29 cellular contexts compared by ENCODE assay signal in the genomic region with DNA sequence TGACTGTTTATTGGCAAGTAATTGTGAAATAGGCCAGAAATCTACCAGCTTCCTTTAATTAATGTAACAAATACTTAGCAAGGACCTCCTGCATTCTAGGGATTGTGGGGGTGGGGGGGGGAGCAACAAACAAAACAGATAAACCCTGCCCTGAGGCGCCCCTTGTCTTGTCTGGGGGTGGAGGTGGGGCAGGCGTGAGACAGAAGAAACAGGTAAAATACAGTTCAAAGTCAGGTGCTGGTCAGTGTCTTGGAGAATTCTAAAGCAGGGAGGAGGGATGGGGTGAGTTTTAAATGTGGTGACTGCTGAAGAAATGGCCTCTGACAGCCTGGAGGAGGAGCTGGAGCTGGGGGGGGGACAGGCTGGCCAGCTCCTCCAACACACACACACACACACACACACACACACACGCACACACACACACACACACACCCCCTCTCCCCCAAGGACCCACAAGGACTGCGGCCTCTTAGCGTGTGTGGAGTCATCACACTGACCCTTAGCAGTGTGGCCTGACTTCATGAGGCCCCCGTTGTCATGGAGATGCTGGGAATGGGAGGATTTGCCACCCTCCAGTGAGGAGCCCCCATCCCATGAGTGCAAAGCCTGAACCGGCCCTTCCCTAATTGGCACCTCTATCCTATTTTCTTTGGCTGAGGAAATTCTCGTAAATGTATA.
"Had no signal": no experiment of that assay in that cellular context is flagged by ENCODE, and none has a peak within 500 bp of the region (broad histone marks: within the 10 kb centered on the region; RNA-seq: fewer than 3 reads in every experiment).

No MANE protein-coding gene starts in this region.

- H3K36me3 Mint-ChIP-seq: activated naive CD4-positive, alpha-beta T cell treated with anti-CD3 and anti-CD28 coated beads, Interleukin-2, amount 10 ng/mL, durations not matched to agents 7 days and 5 days had no signal

- H3K4me1 ChIP-seq: esophagus muscularis mucosa, foreskin keratinocyte, gastrocnemius medialis, heart right ventricle had no signal

- ATAC-seq: activated CD4-positive, CD25-positive, alpha-beta regulatory T cell treated with anti-CD3 and anti-CD28 coated beads, Interleukin-2, amount 50 U/mL, for 24 hours; activated naive CD4-positive, alpha-beta T cell treated with anti-CD3 and anti-CD28 coated beads, Interleukin-2, amount 50 U/mL, for 72 hours; activated T-cell treated with anti-CD3 and anti-CD28 coated beads, Interleukin-2, amount 50 U/mL, for 4 hours; activated T-helper 17 cell treated with anti-CD3 and anti-CD28 coated beads, Interleukin-2, amount 50 U/mL, for 72 hours; foreskin keratinocyte; gastrocnemius medialis; heart right ventricle; T-helper 17 cell had no signal

- H3K27me3 Mint-ChIP-seq: activated B cell treated with CpG ODN at 0.5 μM for 24 hours; activated CD4-positive, alpha-beta memory T cell treated with anti-CD3 and anti-CD28 coated beads, Interleukin-2, amount 10 ng/mL, durations not matched to agents 7 days and 5 days; activated CD4-positive, alpha-beta T cell treated with anti-CD3 and anti-CD28 coated beads, Interleukin-2, amount 10 ng/mL, durations not matched to agents 7 days and 5 days; activated naive CD4-positive, alpha-beta T cell treated with anti-CD3 and anti-CD28 coated beads, Interleukin-2, amount 10 ng/mL, durations not matched to agents 7 days and 5 days; activated T-helper 17 cell treated with anti-CD3 and anti-CD28 coated beads, Interleukin-2, amount 50 U/mL, for 72 hours; central memory CD8-positive, alpha-beta T cell; dendritic cell treated with granulocyte-macrophage colony-stimulating factor and Interleukin-4, amounts not matched to agents 40 ng/mL and 50 ng/mL, for 4 days; T-helper 17 cell had no signal

- H3K36me3 ChIP-seq: brain microvascular endothelial cell, gastrocnemius medialis, heart right ventricle, WERI-Rb-1 had no signal

- H3K27ac ChIP-seq: brain microvascular endothelial cell, coronary artery, dorsolateral prefrontal cortex, esophagus muscularis mucosa, foreskin keratinocyte, gastrocnemius medialis, heart right ventricle, WERI-Rb-1 had no signal

- H3K4me3 Mint-ChIP-seq: activated B cell treated with CpG ODN at 0.5 μM for 24 hours; activated CD4-positive, alpha-beta memory T cell treated with anti-CD3 and anti-CD28 coated beads, Interleukin-2, amount 10 ng/mL, durations not matched to agents 7 days and 5 days; activated CD4-positive, alpha-beta T cell treated with anti-CD3 and anti-CD28 coated beads, Interleukin-2, amount 10 ng/mL, durations not matched to agents 7 days and 5 days; activated naive CD4-positive, alpha-beta T cell treated with anti-CD3 and anti-CD28 coated beads, Interleukin-2, amount 10 ng/mL, durations not matched to agents 7 days and 5 days; activated T-cell treated with anti-CD3 and anti-CD28 coated beads, Interleukin-2, amount 50 U/mL, for 4 hours; activated T-helper 17 cell treated with anti-CD3 and anti-CD28 coated beads, Interleukin-2, amount 50 U/mL, for 72 hours; central memory CD8-positive, alpha-beta T cell; dendritic cell treated with granulocyte-macrophage colony-stimulating factor and Interleukin-4, amounts not matched to agents 40 ng/mL and 50 ng/mL, for 4 days; T-helper 17 cell; T-helper 2 cell treated with Interferon-gamma antibody and Interleukin-4, amounts not matched to agents 5 μg/mL and 100 μg/mL, for 36 hours had no signal

- H3K4me1 Mint-ChIP-seq: activated B cell treated with CpG ODN at 0.5 μM for 24 hours; activated CD4-positive, alpha-beta memory T cell treated with anti-CD3 and anti-CD28 coated beads, Interleukin-2, amount 10 ng/mL, durations not matched to agents 7 days and 5 days; activated CD4-positive, alpha-beta T cell treated with anti-CD3 and anti-CD28 coated beads, Interleukin-2, amount 10 ng/mL, durations not matched to agents 7 days and 5 days; activated naive CD4-positive, alpha-beta T cell treated with anti-CD3 and anti-CD28 coated beads, Interleukin-2, amount 10 ng/mL, durations not matched to agents 7 days and 5 days; activated T-helper 17 cell treated with anti-CD3 and anti-CD28 coated beads, Interleukin-2, amount 50 U/mL, for 72 hours had no signal

- H3K9me3 ChIP-seq: esophagus muscularis mucosa, gastrocnemius medialis, heart right ventricle had no signal

- H3K27ac Mint-ChIP-seq: activated B cell treated with CpG ODN at 0.5 μM for 24 hours; activated CD4-positive, alpha-beta memory T cell treated with anti-CD3 and anti-CD28 coated beads, Interleukin-2, amount 10 ng/mL, durations not matched to agents 7 days and 5 days; activated CD4-positive, alpha-beta T cell treated with anti-CD3 and anti-CD28 coated beads, Interleukin-2, amount 10 ng/mL, durations not matched to agents 7 days and 5 days; activated naive CD4-positive, alpha-beta T cell treated with anti-CD3 and anti-CD28 coated beads, Interleukin-2, amount 10 ng/mL, durations not matched to agents 7 days and 5 days; activated naive CD4-positive, alpha-beta T cell treated with anti-CD3 and anti-CD28 coated beads, Interleukin-2, amount 50 U/mL, for 72 hours; activated T-helper 17 cell treated with anti-CD3 and anti-CD28 coated beads, Interleukin-2, amount 50 U/mL, for 72 hours; dendritic cell treated with granulocyte-macrophage colony-stimulating factor and Interleukin-4, amounts not matched to agents 40 ng/mL and 50 ng/mL, for 4 days; T-helper 17 cell; T-helper 2 cell treated with Interferon-gamma antibody and Interleukin-4, amounts not matched to agents 5 μg/mL and 100 μg/mL, for 36 hours had no signal

- H3K9me3 Mint-ChIP-seq: activated B cell treated with CpG ODN at 0.5 μM for 24 hours; central memory CD8-positive, alpha-beta T cell; T-helper 2 cell treated with Interferon-gamma antibody and Interleukin-4, amounts not matched to agents 5 μg/mL and 100 μg/mL, for 36 hours had no signal

- H3K4me3 ChIP-seq: coronary artery, dorsolateral prefrontal cortex, esophagus muscularis mucosa, gastrocnemius medialis, heart right ventricle had no signal

- DNase-seq: activated B cell treated with CpG ODN at 0.5 μM for 24 hours; activated CD4-positive, alpha-beta memory T cell treated with anti-CD3 and anti-CD28 coated beads, Interleukin-2, amount 10 ng/mL, durations not matched to agents 7 days and 5 days; activated CD4-positive, alpha-beta T cell treated with anti-CD3 and anti-CD28 coated beads, Interleukin-2, amount 10 ng/mL, durations not matched to agents 7 days and 5 days; activated CD4-positive, alpha-beta T cell treated with anti-CD3 and anti-CD28 coated beads, Interleukin-2, amount 50 U/mL, for 4 hours; activated effector memory CD4-positive, alpha-beta T cell treated with Interleukin-2 at 50 U/mL for 16 hours; activated gamma-delta T cell treated with Interleukin-2 at 50 U/mL for 16 hours; activated naive CD4-positive, alpha-beta T cell treated with anti-CD3 and anti-CD28 coated beads, Interleukin-2, amount 10 ng/mL, durations not matched to agents 7 days and 5 days; activated T-cell treated with anti-CD3 and anti-CD28 coated beads, Interleukin-2, amount 50 U/mL, for 4 hours; amniotic stem cell; anterior cingulate cortex; brain microvascular endothelial cell; dorsolateral prefrontal cortex; effector memory CD4-positive, alpha-beta T cell; erythroblast; foreskin keratinocyte; gastrocnemius medialis; heart right ventricle; T-helper 1 cell; T-helper 17 cell; T1000; WERI-Rb-1 had no signal

- H3K27me3 ChIP-seq: brain microvascular endothelial cell, dorsolateral prefrontal cortex, esophagus muscularis mucosa, foreskin keratinocyte, gastrocnemius medialis, heart right ventricle had no signal
